Comparison of ENCODE assay signal across 7 cellular contexts in genomic region chr1:228081578-228082259, GRCh38. TPM values are rescaled to one million over a fixed set of nuclear protein-coding genes. Genes with fewer than 3 reads are reported as not detected.
A peak's percentile ranks its signal among the peaks of the same experiment; 100 is the strongest.
DNase-seq lines count a peak whose midpoint lies in the region; ATAC-seq, FAIRE-seq and TF ChIP-seq lines count a peak whose summit lies in the region.

No MANE protein-coding gene starts in this region.

- no peak overlapping the region for H4K91ac ChIP-seq in H9 (ENCODE audit: insufficient read length, low read depth, low read length)

- no CpG with 5 or more reads among the region's 37 CpGs for WGBS in H9 (ENCODE audit: extremely low coverage, insufficient read length, low lambda C conversion rate)
- WGBS in lower leg skin, 2 donors: 10 to 13% methylated on average over 19 to 25 of the region's 37 CpGs
- WGBS in upper lobe of left lung, 2 donors: 24 to 40% methylated on average over 3 to 14 of the region's 37 CpGs

- no peak overlapping the region for H2AK5ac ChIP-seq in H9 (ENCODE audit: insufficient read length, low read length)

- peaks cover 45 to 52% of the 10 kb centered on the region in 2 experiments for H3K4me1 Mint-ChIP-seq in H9

- ATAC-seq in GM18508 (IDR thresholded peaks at IDR 0.05; ENCODE audit: insufficient read depth, unreplicated experiment) (peak; percentile 12), upper lobe of left lung (ENCODE audit: low FRiP score in 2 of 2) (peak; percentile 0 to 23)

- no peak overlapping the region for H3K18ac ChIP-seq in H9 (ENCODE audit: insufficient read length, low read depth, low read length)

- TF ChIP-seq CTCF in H9 (conservative IDR thresholded peaks at IDR 0.05) (no peak), bronchial epithelial cell (IDR thresholded peaks at IDR 0.05; ENCODE audit: insufficient read depth, low read length, severe bottlenecking) (no peak), lower leg skin (IDR thresholded peaks at IDR 0.05) (no peak), upper lobe of left lung (IDR thresholded peaks at IDR 0.05) (no peak)

- H2AFZ ChIP-seq in H9 (ENCODE audit: low read length): no peak overlapping the region

- H4K20me1 ChIP-seq in H9 (ENCODE audit: control insufficient read depth, insufficient read depth, insufficient read length): no peaks in the 10 kb centered on the region

- H2BK12ac ChIP-seq in H9 (ENCODE audit: insufficient read length, low read depth, low read length): no peak overlapping the region

- no peak for TF ChIP-seq POLR2A in lower leg skin (IDR thresholded peaks at IDR 0.05)
- no peak for TF ChIP-seq POLR2A in upper lobe of left lung (IDR thresholded peaks at IDR 0.05)

- H3K36me3 ChIP-seq in bronchial epithelial cell (ENCODE audit: control insufficient read depth, insufficient read depth, low read length) (peaks cover 3% of the 10 kb centered on the region), upper lobe of left lung (no peaks in the 10 kb centered on the region)

- TF ChIP-seq EP300 in upper lobe of left lung (IDR thresholded peaks at IDR 0.05): no peak

- H3K56ac ChIP-seq in H9 (ENCODE audit: insufficient read length, low read depth, low read length): no peak overlapping the region

- peaks cover 10% of the 10 kb centered on the region for H3K23me2 ChIP-seq in H9 (ENCODE audit: insufficient read length, low read depth, low read length, poor library complexity, severe bottlenecking)

- no peaks in the 10 kb centered on the region for H3K9me3 ChIP-seq in H9 (ENCODE audit: control insufficient read depth, low read depth, low read length)
- H3K9me3 ChIP-seq in upper lobe of left lung: no peaks in the 10 kb centered on the region

- intact Hi-C loops in lower leg skin (cut with DNase I; ENCODE audit: low total_unique reads): no loop called here

- H3K4ac ChIP-seq in H9 (ENCODE audit: low read depth, low read length): no peak overlapping the region

- no peak overlapping the region for H3K23ac ChIP-seq in H9 (ENCODE audit: insufficient read length, low read depth, low read length)

- peaks cover 42% of the 10 kb centered on the region for H3K27me3 Mint-ChIP-seq in H9 (ENCODE audit: low read depth)

- peak overlapping the region in 2 of 3 experiments; percentile 27 to 82; a peak in 2 of 7 replicates for H3K27ac Mint-ChIP-seq in H9

- no peak for FAIRE-seq in bronchial epithelial cell (lab: Jason Lieb, UNC)

- H3K4me1 ChIP-seq in H9 (ENCODE audit: insufficient read depth, low read length): peaks cover 6% of the 10 kb centered on the region
- peaks cover 36 to 46% (median 41%) of the 10 kb centered on the region in 4 donors for H3K4me1 ChIP-seq in upper lobe of left lung

- H3K4me3 ChIP-seq in bronchial epithelial cell (ENCODE audit: low read depth, low read length): peak overlapping the region; percentile 97
- H3K4me3 ChIP-seq in lower leg skin (ENCODE audit: low read depth, poor library complexity, severe bottlenecking): peak overlapping the region; percentile 56
- H3K4me3 ChIP-seq in upper lobe of left lung: peak overlapping the region; percentile 75 to 93 (median 79)

- no peak overlapping the region for H2BK15ac ChIP-seq in H9 (ENCODE audit: low read depth, low read length)

- peak overlapping the region; percentile 16 for H3K4me2 ChIP-seq in H9 (ENCODE audit: insufficient read depth, insufficient read length, low read length)

- no peak overlapping the region for H2BK20ac ChIP-seq in H9 (ENCODE audit: low read depth, low read length, poor library complexity, severe bottlenecking)

- no peak overlapping the region for H2BK120ac ChIP-seq in H9 (ENCODE audit: low read depth, low read length, poor library complexity, severe bottlenecking)

- peaks cover 5 to 19% (median 10%) of the 10 kb centered on the region in 3 experiments for H3K36me3 Mint-ChIP-seq in H9 (ENCODE audit: insufficient read depth in 1 of 3, low read depth in 3 of 3)

- H4K8ac ChIP-seq in H9 (replicated peaks; ENCODE audit: insufficient read length, low read depth, low read length): no peak overlapping the region

- no peak overlapping the region for H2BK5ac ChIP-seq in H9 (ENCODE audit: insufficient read length, low read length)

- peaks cover 13% of the 10 kb centered on the region; the same call in 1 of the 2 replicates for H3K27me3 ChIP-seq in H9 (ENCODE audit: insufficient read depth, low read length)
- no peaks in the 10 kb centered on the region for H3K27me3 ChIP-seq in bronchial epithelial cell (ENCODE audit: control insufficient read depth, insufficient read depth, low read length)
- H3K27me3 ChIP-seq in upper lobe of left lung: no peaks in the 10 kb centered on the region

- H4K5ac ChIP-seq in H9 (ENCODE audit: insufficient read length, low read depth, low read length): no peak overlapping the region

- H3K9ac ChIP-seq in H9 (ENCODE audit: extremely low read depth, insufficient read length, low read length): no peak overlapping the region

- DNase-seq in H9: peak; percentile 72
- peak; percentile 49 for DNase-seq in NCI-H146 (lab: John Stamatoyannopoulos, UW)
- DNase-seq in bronchial epithelial cell (ENCODE audit: low read depth): no peak
- DNase-seq in lower leg skin (ENCODE audit: low spot score in 2 of 2): no peak
- peak in 1 of 2 donors; percentile 93 for DNase-seq in upper lobe of left lung
- no peak for DNase-seq in stimulated activated CD4-positive, alpha-beta T cell treated with anti-CD3 and anti-CD28 coated beads, Interleukin-1b, Interleukin-23, amount 100 ng/mL, for 48 hours

- H3K79me2 ChIP-seq in H9 (ENCODE audit: insufficient read depth, low read length): peaks cover 35% of the 10 kb centered on the region

- peaks cover 14% of the 10 kb centered on the region for H3K79me1 ChIP-seq in H9 (ENCODE audit: insufficient read depth, low read depth, low read length, poor library complexity, severe bottlenecking)

- H3K27ac ChIP-seq in H9 (ENCODE audit: insufficient read length, low read depth, low read length) (no peak overlapping the region), upper lobe of left lung (peak overlapping the region; percentile 99 to 100 (median 99))

- H3K14ac ChIP-seq in H9 (ENCODE audit: insufficient read depth, low read length): no peak overlapping the region

- H3T11ph ChIP-seq in H9 (ENCODE audit: low read length): no peak overlapping the region

- 0 out of 5 replicates have a peak, but pooled peaks cover 0 to 3% of the 10 kb centered on the region in 2 experiments for H3K9me3 Mint-ChIP-seq in H9

- H3K4me3 Mint-ChIP-seq in H9: peak overlapping the region; percentile 85 to 97

RNA-seq across cellular contexts. Expression of gene ARF1, which starts 0.8 kb away (rescaled TPM):
- total RNA-seq in H9 (2021) (258 and 279 TPM in 2 replicates), bronchial epithelial cell (240 and 297 TPM in 2 replicates), lower leg skin (100 to 1,000 TPM; 242 to 326 (median 317) TPM), upper lobe of left lung (100 to 1,000 TPM; 157 to 487 (median 374) TPM)

RNA-seq across cellular contexts. Expression of gene C1orf35, which starts 21.4 kb away (rescaled TPM):
- total RNA-seq in H9 (2021) (31.0 and 31.3 TPM in 2 replicates), bronchial epithelial cell (16.1 and 17.1 TPM in 2 replicates), lower leg skin (10 to 100 TPM; 16.9 to 37.0 (median 31.3) TPM), upper lobe of left lung (10 to 100 TPM; 12.8 to 34.6 (median 17.8) TPM)

RNA-seq across cellular contexts. Expression of gene MRPL55, which starts 27.4 kb away (rescaled TPM):
- 56.9 and 62.3 TPM in 2 replicates for total RNA-seq in H9 (2021)
- 43.2 and 87.7 TPM in 2 replicates for total RNA-seq in bronchial epithelial cell
- 100 to 1,000 TPM in 1 of 4 donors, 10 to 100 TPM in 3; 59.1 to 100 (median 82.2) TPM for total RNA-seq in lower leg skin
- 100 to 1,000 TPM in 1 of 6 donors, 10 to 100 TPM in 5; 42.4 to 161 (median 60.1) TPM for total RNA-seq in upper lobe of left lung

RNA-seq across cellular contexts. Expression of gene GUK1, which starts 58.4 kb away (rescaled TPM):
- 88.2 and 94.3 TPM in 2 replicates for total RNA-seq in H9 (2021)
- 519 and 695 TPM in 2 replicates for total RNA-seq in bronchial epithelial cell
- total RNA-seq in lower leg skin: 100 to 1,000 TPM; 359 to 470 (median 422) TPM
- total RNA-seq in upper lobe of left lung: 100 to 1,000 TPM; 198 to 385 (median 269) TPM

Comparison
In these comparisons a context has a peak if more than half of its experiments do, and no peak if none do; other contexts are left out.
1. DNase-seq: peak in H9 (single experiment) and NCI-H146 (single experiment); none in bronchial epithelial cell (single experiment), lower leg skin (0 of 2) and stimulated activated CD4-positive, alpha-beta T cell treated with anti-CD3 and anti-CD28 coated beads, Interleukin-1b, Interleukin-23, amount 100 ng/mL, for 48 hours (single experiment).
2. Peak in every context shown above with its lines, with median percentiles within 50 percentile points of each other: H3K4me3 ChIP-seq.